10 cellular contexts compared by ENCODE assay signal in genomic region chr5:150137168-150137957, GRCh38. TPM values are rescaled to one million over a fixed set of nuclear protein-coding genes. Genes with fewer than 3 reads are reported as not detected.
A peak's percentile ranks its signal among the peaks of the same experiment; 100 is the strongest.
DNase-seq lines count a peak whose midpoint lies in the region; TF ChIP-seq lines count a peak whose summit lies in the region.
"Had no signal": no experiment of that assay in that cellular context is flagged by ENCODE, and none has a peak within 500 bp of the region (broad histone marks: within the 10 kb centered on the region; RNA-seq: fewer than 3 reads in every experiment).

No MANE protein-coding gene starts in this region.

- in situ Hi-C loops in astrocyte of the cerebellum (cut with HindIII; ENCODE audit: low sequenced_read_pairs), result no loop called here

- H3K9ac ChIP-seq in skeletal muscle tissue (ENCODE audit: low read depth in 1 of 3, low read length in 3 of 3), result peak overlapping the region in 1 of 3 donors; percentile 62

- CTCF ChIA-PET in GM10248 (lab: Yijun Ruan, JAX), result interaction anchor here (0.9 to 1.9 kb wide), 5 partner anchors 8 to 81 kb away, joined by 3 to 6 read pairs (median 3); no protein-coding TSS in a partner anchor

- peaks cover 67 to 82% (median 79%) of the 10 kb centered on the region in 3 donors for H3K4me1 ChIP-seq in skeletal muscle tissue (ENCODE audit: control insufficient read depth in 3 of 3, insufficient read depth in 3 of 3, low read length in 3 of 3)

- no peaks in the 10 kb centered on the region for H3K9me3 ChIP-seq in skeletal muscle tissue (ENCODE audit: control insufficient read depth in 3 of 3, low read length in 3 of 3)

- TF ChIP-seq CTCF in astrocyte of the cerebellum (IDR thresholded peaks at IDR 0.05; ENCODE audit: low read depth, low read length, missing control alignments), result no peak
- no peak for TF ChIP-seq CTCF in GM10248 (IDR thresholded peaks at IDR 0.05; ENCODE audit: control extremely low read depth, extremely low read depth, low read depth, missing control alignments)

- peaks cover 0 to 5% (median 0%) of the 10 kb centered on the region in 3 donors for H3K27me3 ChIP-seq in skeletal muscle tissue (ENCODE audit: control insufficient read depth in 3 of 3, insufficient read depth in 3 of 3, low read length in 3 of 3)

- DNase-seq in GM03348 (ENCODE audit: low spot score) (peak; percentile 70), astrocyte of the cerebellum (ENCODE audit: low read depth) (peak; percentile 54), iris pigment epithelial cell (ENCODE audit: low read depth) (peak; percentile 65), GM10248 (ENCODE audit: extremely low spot score) (no peak), NCI-H345 (lab: John Stamatoyannopoulos, UW) (no peak), mucosa of gallbladder (ENCODE audit: low spot score) (no peak)
- DNase-seq in activated T-cell treated with anti-CD3 and anti-CD28 coated beads, Interleukin-2, amount 50 U/mL, for 1 hour, result no peak
- DNase-seq: activated CD4-positive, alpha-beta memory T cell treated with anti-CD3 and anti-CD28 coated beads for 36 hours; stimulated activated CD4-positive, alpha-beta T cell treated with anti-CD3 and anti-CD28 coated beads, Interleukin-4, amount 100 ng/mL, for 1 hour had no signal

- peaks cover 0 to 15% (median 2%) of the 10 kb centered on the region in 3 donors for H3K36me3 ChIP-seq in skeletal muscle tissue (ENCODE audit: control insufficient read depth in 3 of 3, insufficient read depth in 3 of 3, low read length in 3 of 3)

- H3K4me3 ChIP-seq in astrocyte of the cerebellum (ENCODE audit: low read depth, low read length) (no peak overlapping the region), skeletal muscle tissue (ENCODE audit: low read length in 3 of 3) (no peak overlapping the region)

- POLR2A ChIA-PET in GM10248 (lab: Yijun Ruan, JAX), result interaction anchor here (0.6 kb wide), 1 partner anchor 521 kb away, joined by 3 read pairs; no protein-coding TSS in a partner anchor

- H3K27ac ChIP-seq in skeletal muscle tissue (ENCODE audit: low read depth, low read length), result peak overlapping the region; percentile 82

RNA-seq across cellular contexts. Expression of gene PDGFRB, which starts 18.3 kb away (rescaled TPM):
- 86.6 TPM for total RNA-seq in skeletal muscle tissue
- 97.8 TPM for total RNA-seq in mucosa of gallbladder

RNA-seq across cellular contexts. Expression of gene CDX1, which starts 29.2 kb away (rescaled TPM):
- total RNA-seq in skeletal muscle tissue (not detected), mucosa of gallbladder (0.29 TPM)
- total RNA-seq: activated CD4-positive, alpha-beta memory T cell treated with anti-CD3 and anti-CD28 coated beads for 36 hours had no signal

RNA-seq across cellular contexts. Expression of gene CSF1R, which starts 51.0 kb away (rescaled TPM):
- total RNA-seq in skeletal muscle tissue, result 31.3 TPM
- total RNA-seq in mucosa of gallbladder, result 91.9 TPM

RNA-seq across cellular contexts. Expression of gene SLC6A7, which starts 52.5 kb away (rescaled TPM):
- not detected for total RNA-seq in skeletal muscle tissue
- total RNA-seq in mucosa of gallbladder, result not detected
- total RNA-seq: activated CD4-positive, alpha-beta memory T cell treated with anti-CD3 and anti-CD28 coated beads for 36 hours had no signal

Comparison
In these comparisons a context has a peak if more than half of its experiments do, and no peak if none do; other contexts are left out.
1. DNase-seq: peak in GM03348 (single experiment), astrocyte of the cerebellum (single experiment) and iris pigment epithelial cell (single experiment); none in GM10248 (single experiment), NCI-H345 (single experiment), mucosa of gallbladder (single experiment) and activated T-cell treated with anti-CD3 and anti-CD28 coated beads, Interleukin-2, amount 50 U/mL, for 1 hour (single experiment).